Comparison of ENCODE assay signal across 11 cellular contexts in genomic region chr1:30353637-30354036, GRCh38.
DNase-seq lines count a peak whose midpoint lies in the region; ATAC-seq and TF ChIP-seq lines count a peak whose summit lies in the region.
"Had no signal": no experiment of that assay in that cellular context is flagged by ENCODE, and none has a peak within 500 bp of the region (broad histone marks: within the 10 kb centered on the region; RNA-seq: fewer than 3 reads in every experiment).

No MANE protein-coding gene starts in this region.

- no peaks in the 10 kb centered on the region for H3K36me3 ChIP-seq in cardiac muscle cell
- H3K36me3 ChIP-seq: left lung, thoracic aorta had no signal

- peak; percentile 27 to 46 for DNase-seq in cardiac muscle cell (ENCODE audit: low read depth in 1 of 2, low spot score in 1 of 2)
- DNase-seq in cardiac septum (ENCODE audit: low spot score), result no peak
- peak; percentile 45 for DNase-seq in RPMI7951 (ENCODE audit: low read depth)
- no peak for DNase-seq in fibroblast of the aortic adventitia (ENCODE audit: low read depth)
- peak; percentile 6 for DNase-seq in stromal cell of bone marrow (ENCODE audit: low read depth)
- DNase-seq in GOT3 (lab: John Stamatoyannopoulos, UW), result no peak
- no peak for DNase-seq in KG1 (lab: John Stamatoyannopoulos, UW)
- DNase-seq: left lung, RPMI8226 had no signal

- no peak overlapping the region for H3K4me3 ChIP-seq in cardiac muscle cell
- no peak overlapping the region for H3K4me3 ChIP-seq in fibroblast of the aortic adventitia (ENCODE audit: low read depth, low read length)
- H3K4me3 ChIP-seq: left lung, thoracic aorta had no signal

- peak; percentile 52 for TF ChIP-seq CTCF in cardiac muscle cell (IDR thresholded peaks at IDR 0.05; ENCODE audit: low read depth, low read length)
- peak; percentile 43 for TF ChIP-seq CTCF in fibroblast of the aortic adventitia (IDR thresholded peaks at IDR 0.05; ENCODE audit: insufficient read depth, low read length)

- H3K27ac ChIP-seq in cardiac muscle cell, result no peak overlapping the region
- H3K27ac ChIP-seq: left lung, thoracic aorta had no signal

- peaks cover 4% of the 10 kb centered on the region for H3K4me1 ChIP-seq in cardiac muscle cell (ENCODE audit: low read depth)
- H3K4me1 ChIP-seq: left lung had no signal

- intact Hi-C loops in cardiac septum (cut with DNase I), result no loop called here

- H3K9me3 ChIP-seq in cardiac muscle cell (ENCODE audit: low read depth), result no peaks in the 10 kb centered on the region
- H3K9me3 ChIP-seq: left lung, thoracic aorta had no signal

- ATAC-seq in GM18517 (IDR thresholded peaks at IDR 0.05; ENCODE audit: unreplicated experiment), result no peak
- ATAC-seq: left lung had no signal

- H3K27me3 ChIP-seq in cardiac muscle cell, result no peaks in the 10 kb centered on the region

Comparison
In these comparisons a context has a peak if more than half of its experiments do, and no peak if none do; other contexts are left out.
1. DNase-seq: peak in cardiac muscle cell (2 of 2), RPMI7951 (single experiment) and stromal cell of bone marrow (single experiment); none in cardiac septum (single experiment), fibroblast of the aortic adventitia (single experiment), GOT3 (single experiment) and KG1 (single experiment).